ENCODE assay signal across 13 cellular contexts in genomic region chr11:121059605-121060004, GRCh38. TPM values are rescaled to one million over a fixed set of nuclear protein-coding genes. Genes with fewer than 3 reads are reported as not detected.
DNase-seq lines count a peak whose midpoint lies in the region; ATAC-seq, FAIRE-seq and TF ChIP-seq lines count a peak whose summit lies in the region.
"Had no signal": no experiment of that assay in that cellular context is flagged by ENCODE, and none has a peak within 500 bp of the region (broad histone marks: within the 10 kb centered on the region; RNA-seq: fewer than 3 reads in every experiment).

No MANE protein-coding gene starts in this region.

- peaks cover 84% of the 10 kb centered on the region for H3K36me3 Mint-ChIP-seq in CD4-positive, alpha-beta T cell (ENCODE audit: low read depth)

- peaks cover 58% of the 10 kb centered on the region for H3K36me3 ChIP-seq in GM23248 (ENCODE audit: low read depth)

- no peak overlapping the region for H3K27ac ChIP-seq in GM23248
- H3K27ac ChIP-seq in CD4-positive, alpha-beta T cell (ENCODE audit: low read depth, low read length), result no peak overlapping the region
- H3K27ac ChIP-seq: cardiac muscle cell, skin epidermis, suprapubic skin had no signal

- FAIRE-seq in GM18507 (lab: Jason Lieb, UNC), result peak; percentile 91
- FAIRE-seq: H1 had no signal

- no peaks in the 10 kb centered on the region for H4K20me1 ChIP-seq in GM23248 (ENCODE audit: insufficient read depth)

- no peaks in the 10 kb centered on the region for H3K4me1 ChIP-seq in GM23248 (ENCODE audit: insufficient read depth)
- H3K4me1 ChIP-seq: suprapubic skin had no signal

- H3K27me3 ChIP-seq in GM23248 (replicated peaks; ENCODE audit: insufficient read depth), result no peaks in the 10 kb centered on the region
- H3K27me3 ChIP-seq in CD4-positive, alpha-beta T cell (ENCODE audit: control insufficient read depth, insufficient read depth, low read length), result no peaks in the 10 kb centered on the region
- H3K27me3 ChIP-seq: cardiac muscle cell, suprapubic skin had no signal

- no peaks in the 10 kb centered on the region for H3K9me3 Mint-ChIP-seq in CD4-positive, alpha-beta T cell

- CTCF ChIA-PET in CD4-positive, alpha-beta T cell (lab: Charles Lee), result no interaction called here

- no peaks in the 10 kb centered on the region for H3K9me2 ChIP-seq in GM23248 (ENCODE audit: insufficient read depth)

- no peaks in the 10 kb centered on the region for H3F3A ChIP-seq in GM23248 (ENCODE audit: insufficient read depth)

- no peak for TF ChIP-seq CTCF in CD4-positive, alpha-beta T cell (IDR thresholded peaks at IDR 0.05)

- H3K9ac ChIP-seq in GM23248, result no peak overlapping the region

- DNase-seq in GM18507 (ENCODE audit: extremely low spot score, insufficient read length, low read depth) (peak; percentile 4), OCI-M1 (lab: John Stamatoyannopoulos, UW) (peak; percentile 83), GM23248 (no peak), T1000 (lab: John Stamatoyannopoulos, UW) (no peak), NCI-H2107 treated with DMSO at 0.1 percent for 48 hours (lab: John Stamatoyannopoulos, UW; ENCODE audit: unreplicated experiment) (no peak)
- DNase-seq in CD4-positive, alpha-beta T cell, result no peak
- DNase-seq: NCI-H1417 treated with DMSO at 0.1 percent for 48 hours had no signal

- no peak overlapping the region for H3K4me3 Mint-ChIP-seq in CD4-positive, alpha-beta T cell

- WGBS in GM23248 (ENCODE audit: low coverage in 1 of 2, low lambda C conversion rate in 2 of 2, missing lambda C conversion rate in 2 of 2), 2 experiments, result 98 to 99% methylated on average over 3 of the region's 3 CpGs

- no peaks in the 10 kb centered on the region for H3K9me3 ChIP-seq in GM23248 (ENCODE audit: low read depth)
- H3K9me3 ChIP-seq in CD4-positive, alpha-beta T cell (ENCODE audit: control insufficient read depth, low read length), result no peaks in the 10 kb centered on the region
- H3K9me3 ChIP-seq: suprapubic skin had no signal

- no peaks in the 10 kb centered on the region for H3K79me2 ChIP-seq in GM23248 (ENCODE audit: insufficient read depth)

- intact Hi-C loops in CD4-positive, alpha-beta T cell (cut with DNase I, micrococcal nuclease), result no loop called here

- no peak overlapping the region for H2AFZ ChIP-seq in GM23248

- no peak overlapping the region for H3K4me3 ChIP-seq in GM23248
- H3K4me3 ChIP-seq: cardiac muscle cell, skin epidermis, suprapubic skin had no signal

- no peaks in the 10 kb centered on the region for H3K27me3 Mint-ChIP-seq in CD4-positive, alpha-beta T cell

- H3K27ac Mint-ChIP-seq in CD4-positive, alpha-beta T cell, result no peak overlapping the region

- H3K4me2 ChIP-seq in GM23248 (ENCODE audit: unreplicated experiment), result no peak overlapping the region

- peak; percentile 97 for ATAC-seq in GM21367 (IDR thresholded peaks at IDR 0.05; ENCODE audit: unreplicated experiment)
- ATAC-seq in HG03066 (IDR thresholded peaks at IDR 0.05; ENCODE audit: low read depth, unreplicated experiment), result peak; percentile 99
- no peak for ATAC-seq in CD4-positive, alpha-beta T cell (ENCODE audit: poor library complexity)

- POLR2A ChIA-PET in CD4-positive, alpha-beta T cell (lab: Charles Lee), result no interaction called here

- in situ Hi-C loops in GM23248 (cut with MboI), result no loop called here

- no peaks in the 10 kb centered on the region for H3K4me1 Mint-ChIP-seq in CD4-positive, alpha-beta T cell (ENCODE audit: low read depth)

RNA-seq across cellular contexts. Expression of gene TBCEL, which starts 35.7 kb away (rescaled TPM):
- 20.6 and 27.9 TPM in 2 replicates for total RNA-seq in GM23248 (2014; rRNA removed; shearing (Covaris generic))
- polyA plus RNA-seq in GM23248 (2016; fragmentation: Nextera tagmentation; extraction: Ambion mirVana), result 10.9 and 13.0 TPM in 2 replicates
- 10 to 100 TPM; 19.4 to 20.3 TPM for total RNA-seq in CD4-positive, alpha-beta T cell

RNA-seq across cellular contexts. Expression of gene TECTA, which starts 41.4 kb away (rescaled TPM):
- under 0.01 and 1.4 TPM in 2 replicates for total RNA-seq in GM23248 (2014; rRNA removed; shearing (Covaris generic))
- 0.08 TPM in 2 replicates for polyA plus RNA-seq in GM23248 (2016; fragmentation: Nextera tagmentation; extraction: Ambion mirVana)
- under 1 TPM; 0.22 to 0.42 TPM for total RNA-seq in CD4-positive, alpha-beta T cell

Comparison
In these comparisons a context has a peak if more than half of its experiments do, and no peak if none do; other contexts are left out.
1. DNase-seq: peak in GM18507 (single experiment) and OCI-M1 (single experiment); none in GM23248 (single experiment), CD4-positive, alpha-beta T cell (0 of 10), T1000 (single experiment) and NCI-H2107 treated with DMSO at 0.1 percent for 48 hours (single experiment).